Comparison of ENCODE assay signal across 16 cellular contexts in genomic region chr11:73968356-73968966, GRCh38. TPM values are rescaled to one million over a fixed set of nuclear protein-coding genes. Genes with fewer than 3 reads are reported as not detected.
DNase-seq lines count a peak whose midpoint lies in the region; ATAC-seq, FAIRE-seq and TF ChIP-seq lines count a peak whose summit lies in the region.
"Had no signal": no experiment of that assay in that cellular context is flagged by ENCODE, and none has a peak within 500 bp of the region (broad histone marks: within the 10 kb centered on the region; RNA-seq: fewer than 3 reads in every experiment).

No MANE protein-coding gene starts in this region.

- peaks cover 81% of the 10 kb centered on the region for H3K4me1 Mint-ChIP-seq in activated T-cell treated with anti-CD3 and anti-CD28 coated beads, Interleukin-2, amount 50 U/mL, for 24 hours (ENCODE audit: low read depth)
- peaks cover 58% of the 10 kb centered on the region for H3K4me1 Mint-ChIP-seq in central memory CD8-positive, alpha-beta T cell

- H3K27ac Mint-ChIP-seq in activated T-cell treated with anti-CD3 and anti-CD28 coated beads, Interleukin-2, amount 50 U/mL, for 24 hours, result peak overlapping the region; percentile 41
- peak overlapping the region; percentile 83 for H3K27ac Mint-ChIP-seq in central memory CD8-positive, alpha-beta T cell (ENCODE audit: low read depth)

- peaks cover 6% of the 10 kb centered on the region for H3K36me3 Mint-ChIP-seq in activated T-cell treated with anti-CD3 and anti-CD28 coated beads, Interleukin-2, amount 50 U/mL, for 24 hours (ENCODE audit: low read depth)
- peaks cover 35% of the 10 kb centered on the region for H3K36me3 Mint-ChIP-seq in central memory CD8-positive, alpha-beta T cell (ENCODE audit: insufficient read depth)

- 86 to 95% (median 94%) methylated on average over 15 of the region's 15 CpGs for WGBS in spleen, 5 donors

- no peak overlapping the region for H3K4me3 ChIP-seq in spleen
- H3K4me3 ChIP-seq: cardiac muscle cell, left lung, uterus had no signal

- TF ChIP-seq POLR2A in spleen (IDR thresholded peaks at IDR 0.05), result no peak

- H3K27me3 ChIP-seq in spleen (replicated peaks in 1 of 7), result no peaks in the 10 kb centered on the region
- H3K27me3 ChIP-seq: cardiac muscle cell, left lung, uterus had no signal

- TF ChIP-seq CTCF in spleen (IDR thresholded peaks at IDR 0.05 in 8 of 11, conservative IDR thresholded peaks at IDR 0.05 in 3 of 11) (no peak), D721Med (IDR thresholded peaks at IDR 0.05; ENCODE audit: insufficient read depth, missing control alignments) (no peak)

- H3K9me3 Mint-ChIP-seq in activated T-cell treated with anti-CD3 and anti-CD28 coated beads, Interleukin-2, amount 50 U/mL, for 24 hours, result no peaks in the 10 kb centered on the region
- H3K9me3 Mint-ChIP-seq in central memory CD8-positive, alpha-beta T cell, result no peaks in the 10 kb centered on the region

- DNase-seq in activated T-cell treated with anti-CD3 and anti-CD28 coated beads, Interleukin-2, amount 50 U/mL, for 24 hours, result no peak
- no peak for DNase-seq in activated T-cell treated with anti-CD3 and anti-CD28 coated beads, Interleukin-2, amount 50 U/mL, for 48 hours
- DNase-seq in NCI-H69 (lab: John Stamatoyannopoulos, UW), result peak; percentile 20
- DNase-seq in central memory CD8-positive, alpha-beta T cell (ENCODE audit: low spot score in 2 of 2), result no peak
- peak; percentile 70 for DNase-seq in spleen
- DNase-seq in amniotic stem cell (lab: John Stamatoyannopoulos, UW), result no peak
- no peak for DNase-seq in D721Med (ENCODE audit: insufficient read length, low spot score)
- DNase-seq: activated gamma-delta T cell treated with Interleukin-2 at 50 U/mL for 16 hours; IMR-90; left lung; NCI-H1092; NK-92 treated with Interleukin-12 subunit alpha and Interleukin-12 subunit beta, amount 100 ng/mL, for 24 hours; uterus had no signal

- ATAC-seq in central memory CD8-positive, alpha-beta T cell (replicated peaks; ENCODE audit: extremely low read depth, poor library complexity, severe bottlenecking), result no peak
- no peak for ATAC-seq in HG03025 (IDR thresholded peaks at IDR 0.05; ENCODE audit: low FRiP score, unreplicated experiment)
- ATAC-seq: left lung had no signal

- FAIRE-seq in D721Med (lab: Jason Lieb, UNC), result no peak
- FAIRE-seq: GM18507 had no signal

- H3K27me3 Mint-ChIP-seq in activated T-cell treated with anti-CD3 and anti-CD28 coated beads, Interleukin-2, amount 50 U/mL, for 24 hours, result no peaks in the 10 kb centered on the region
- no peaks in the 10 kb centered on the region for H3K27me3 Mint-ChIP-seq in central memory CD8-positive, alpha-beta T cell

- H3K36me3 ChIP-seq in spleen, result peaks cover 0 to 7% (median 0%) of the 10 kb centered on the region in 6 donors
- H3K36me3 ChIP-seq: cardiac muscle cell, left lung, uterus had no signal

- H3K4me3 Mint-ChIP-seq in activated T-cell treated with anti-CD3 and anti-CD28 coated beads, Interleukin-2, amount 50 U/mL, for 24 hours, result no peak overlapping the region
- peak overlapping the region; percentile 59 for H3K4me3 Mint-ChIP-seq in central memory CD8-positive, alpha-beta T cell

- H3K27ac ChIP-seq in spleen, result peak overlapping the region in 1 of 8 donors; percentile 97
- H3K27ac ChIP-seq: cardiac muscle cell, left lung, uterus had no signal

- H3K4me1 ChIP-seq in spleen, result peaks cover 3 to 75% (median 43%) of the 10 kb centered on the region in 6 donors

- intact Hi-C loops in spleen (cut with DNase I; ENCODE audit: low total_unique reads), result loop anchor here (10.0 kb wide), 1 partner anchor 206 kb away; the partner anchor contains the start of genes C2CD3 and PPME1

- no peaks in the 10 kb centered on the region for H3K9me3 ChIP-seq in spleen
- H3K9me3 ChIP-seq: left lung, uterus had no signal

RNA-seq across cellular contexts. Expression of gene UCP2, which starts 14.2 kb away (rescaled TPM):
- 100 to 1,000 TPM; 369 to 556 (median 427) TPM for total RNA-seq in spleen
- polyA plus RNA-seq in spleen, result 100 to 1,000 TPM; 209 to 281 (median 275) TPM

RNA-seq across cellular contexts. Expression of gene DNAJB13, which starts 17.6 kb away (rescaled TPM):
- under 1 TPM in 1 of 7 donors, not detected in 6; 0.32 TPM for total RNA-seq in spleen
- polyA plus RNA-seq in spleen, result under 1 TPM in 2 of 3 donors, not detected in 1; 0.04 to 0.06 TPM
- polyA plus RNA-seq: cardiac muscle cell had no signal

RNA-seq across cellular contexts. Expression of gene UCP3, which starts 40.4 kb away (rescaled TPM):
- 1 to 10 TPM; 2.0 to 7.1 (median 4.8) TPM for total RNA-seq in spleen
- 1 to 10 TPM in 2 of 3 donors, under 1 TPM in 1; 0.68 to 2.6 (median 1.5) TPM for polyA plus RNA-seq in spleen

Comparison
In these comparisons a context has a peak if more than half of its experiments do, and no peak if none do; other contexts are left out.
1. DNase-seq: peak in NCI-H69 (single experiment) and spleen (single experiment); none in activated T-cell treated with anti-CD3 and anti-CD28 coated beads, Interleukin-2, amount 50 U/mL, for 24 hours (single experiment), activated T-cell treated with anti-CD3 and anti-CD28 coated beads, Interleukin-2, amount 50 U/mL, for 48 hours (0 of 2), central memory CD8-positive, alpha-beta T cell (0 of 2), amniotic stem cell (single experiment) and D721Med (single experiment).